1 cellular context compared by ENCODE assay signal in genomic region chr17:58631523-58632323, GRCh38.
TF ChIP-seq lines count a peak whose summit lies in the region.

No MANE protein-coding gene starts in this region.

TF ChIP-seq in HEK293, 187 proteins besides CTCF, POLR2A, EP300 and RAD21 (continued from another document and continues in another):
- TF ChIP-seq ZNF274 (IDR thresholded peaks at IDR 0.05; ENCODE audit: low read length) (no peak), ZNF274 (tag by site-specific recombination; IDR thresholded peaks at IDR 0.05; ENCODE audit: borderline replicate concordance) (no peak), ZFP37 (tag by site-specific recombination; IDR thresholded peaks at IDR 0.05) (peak; percentile 95), ZNF558 (tag by site-specific recombination; IDR thresholded peaks at IDR 0.05) (peak; percentile 90), ZBTB7A (tag by site-specific recombination; IDR thresholded peaks at IDR 0.05; ENCODE audit: low read depth) (peak; percentile 23; the same call in 1 of the 2 replicates), ZNF140 (tag by site-specific recombination; IDR thresholded peaks at IDR 0.05) (no peak), PATZ1 (tag by site-specific recombination; IDR thresholded peaks at IDR 0.05) (peak; percentile 42; the same call in 1 of the 2 replicates), ZNF155 (tag by site-specific recombination; IDR thresholded peaks at IDR 0.05) (no peak), ZNF48 (tag by site-specific recombination; IDR thresholded peaks at IDR 0.05) (no peak), ZNF654 (tag by site-specific recombination; IDR thresholded peaks at IDR 0.05; ENCODE audit: low read depth) (peak; percentile 47), ZFP69B (tag by site-specific recombination; IDR thresholded peaks at IDR 0.05) (peak; percentile 78), YY1 (tag by site-specific recombination; IDR thresholded peaks at IDR 0.05) (peak; percentile 54; the same call in 1 of the 2 replicates), ZNF266 (tag by site-specific recombination; IDR thresholded peaks at IDR 0.05; ENCODE audit: low read depth) (no peak), MZF1 (tag by site-specific recombination; IDR thresholded peaks at IDR 0.05; ENCODE audit: borderline replicate concordance) (peak; percentile 90), ZNF501 (tag by site-specific recombination; IDR thresholded peaks at IDR 0.05) (peak; percentile 77; the same call in 1 of the 2 replicates), ZNF211 (tag by site-specific recombination; IDR thresholded peaks at IDR 0.05; ENCODE audit: low read depth) (no peak), ZNF623 (tag by site-specific recombination; IDR thresholded peaks at IDR 0.05) (peak; percentile 36; the same call in 1 of the 2 replicates), ZNF114 (tag by site-specific recombination; IDR thresholded peaks at IDR 0.05) (no peak), GLIS1 (tag by site-specific recombination; IDR thresholded peaks at IDR 0.05) (no peak), ZEB2 (tag by site-specific recombination; IDR thresholded peaks at IDR 0.05) (peak; percentile 90), ZNF830 (tag by site-specific recombination; IDR thresholded peaks at IDR 0.05; ENCODE audit: low read depth) (no peak), KLF8 (tag by site-specific recombination; IDR thresholded peaks at IDR 0.05) (peak; percentile 84), KLF17 (tag by site-specific recombination; IDR thresholded peaks at IDR 0.05) (peak; percentile 54; the same call in 1 of the 2 replicates), ZNF510 (tag by site-specific recombination; IDR thresholded peaks at IDR 0.05; ENCODE audit: insufficient replicate concordance) (no peak), ZNF175 (tag by site-specific recombination; IDR thresholded peaks at IDR 0.05) (no peak), PRDM1 (tag by site-specific recombination; IDR thresholded peaks at IDR 0.05) (no peak), ZNF518A (tag by site-specific recombination; conservative IDR thresholded peaks at IDR 0.05; ENCODE audit: low read depth) (0 out of 2 replicates have a peak, but pooled peaks have one; percentile 37), ATF2 (tag by site-specific recombination; IDR thresholded peaks at IDR 0.05; ENCODE audit: low read depth) (peak; percentile 71), ZFP3 (tag by site-specific recombination; IDR thresholded peaks at IDR 0.05; ENCODE audit: low read depth) (peak; percentile 72), ZNF426 (tag by site-specific recombination; IDR thresholded peaks at IDR 0.05) (no peak), HOXC10 (CRISPR knock-in tag; IDR thresholded peaks at IDR 0.05) (no peak), ZNF112 (tag by site-specific recombination; IDR thresholded peaks at IDR 0.05) (no peak), ZNF560 (tag by site-specific recombination; IDR thresholded peaks at IDR 0.05; ENCODE audit: borderline replicate concordance) (no peak), ZNF248 (tag by site-specific recombination; IDR thresholded peaks at IDR 0.05) (no peak), REPIN1 (tag by site-specific recombination; IDR thresholded peaks at IDR 0.05; ENCODE audit: low read depth) (peak; percentile 96), ZNF146 (tag by site-specific recombination; IDR thresholded peaks at IDR 0.05) (peak; percentile 50), HIC1 (tag by site-specific recombination; IDR thresholded peaks at IDR 0.05) (no peak), KLF16 (tag by site-specific recombination; IDR thresholded peaks at IDR 0.05) (peak; percentile 79), ZNF174 (tag by site-specific recombination; IDR thresholded peaks at IDR 0.05) (no peak), EGR2 (tag by site-specific recombination; IDR thresholded peaks at IDR 0.05; ENCODE audit: low read depth) (no peak), ZFP41 (tag by site-specific recombination; IDR thresholded peaks at IDR 0.05; ENCODE audit: borderline replicate concordance) (no peak), ZNF621 (tag by site-specific recombination; IDR thresholded peaks at IDR 0.05) (no peak), ZNF473 (tag by site-specific recombination; IDR thresholded peaks at IDR 0.05) (no peak)
- TF ChIP-seq, protein P1, sequence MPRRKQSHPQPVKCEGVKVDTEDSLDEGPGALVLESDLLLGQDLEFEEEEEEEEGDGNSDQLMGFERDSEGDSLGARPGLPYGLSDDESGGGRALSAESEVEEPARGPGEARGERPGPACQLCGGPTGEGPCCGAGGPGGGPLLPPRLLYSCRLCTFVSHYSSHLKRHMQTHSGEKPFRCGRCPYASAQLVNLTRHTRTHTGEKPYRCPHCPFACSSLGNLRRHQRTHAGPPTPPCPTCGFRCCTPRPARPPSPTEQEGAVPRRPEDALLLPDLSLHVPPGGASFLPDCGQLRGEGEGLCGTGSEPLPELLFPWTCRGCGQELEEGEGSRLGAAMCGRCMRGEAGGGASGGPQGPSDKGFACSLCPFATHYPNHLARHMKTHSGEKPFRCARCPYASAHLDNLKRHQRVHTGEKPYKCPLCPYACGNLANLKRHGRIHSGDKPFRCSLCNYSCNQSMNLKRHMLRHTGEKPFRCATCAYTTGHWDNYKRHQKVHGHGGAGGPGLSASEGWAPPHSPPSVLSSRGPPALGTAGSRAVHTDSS (tag by site-specific recombination; IDR thresholded peaks at IDR 0.05), result no peak; the same call in 1 of the 2 replicates
- TF ChIP-seq, protein P2, sequence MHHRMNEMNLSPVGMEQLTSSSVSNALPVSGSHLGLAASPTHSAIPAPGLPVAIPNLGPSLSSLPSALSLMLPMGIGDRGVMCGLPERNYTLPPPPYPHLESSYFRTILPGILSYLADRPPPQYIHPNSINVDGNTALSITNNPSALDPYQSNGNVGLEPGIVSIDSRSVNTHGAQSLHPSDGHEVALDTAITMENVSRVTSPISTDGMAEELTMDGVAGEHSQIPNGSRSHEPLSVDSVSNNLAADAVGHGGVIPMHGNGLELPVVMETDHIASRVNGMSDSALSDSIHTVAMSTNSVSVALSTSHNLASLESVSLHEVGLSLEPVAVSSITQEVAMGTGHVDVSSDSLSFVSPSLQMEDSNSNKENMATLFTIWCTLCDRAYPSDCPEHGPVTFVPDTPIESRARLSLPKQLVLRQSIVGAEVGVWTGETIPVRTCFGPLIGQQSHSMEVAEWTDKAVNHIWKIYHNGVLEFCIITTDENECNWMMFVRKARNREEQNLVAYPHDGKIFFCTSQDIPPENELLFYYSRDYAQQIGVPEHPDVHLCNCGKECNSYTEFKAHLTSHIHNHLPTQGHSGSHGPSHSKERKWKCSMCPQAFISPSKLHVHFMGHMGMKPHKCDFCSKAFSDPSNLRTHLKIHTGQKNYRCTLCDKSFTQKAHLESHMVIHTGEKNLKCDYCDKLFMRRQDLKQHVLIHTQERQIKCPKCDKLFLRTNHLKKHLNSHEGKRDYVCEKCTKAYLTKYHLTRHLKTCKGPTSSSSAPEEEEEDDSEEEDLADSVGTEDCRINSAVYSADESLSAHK (tag by site-specific recombination; IDR thresholded peaks at IDR 0.05), result peak; percentile 82
- TF ChIP-seq, protein P3, sequence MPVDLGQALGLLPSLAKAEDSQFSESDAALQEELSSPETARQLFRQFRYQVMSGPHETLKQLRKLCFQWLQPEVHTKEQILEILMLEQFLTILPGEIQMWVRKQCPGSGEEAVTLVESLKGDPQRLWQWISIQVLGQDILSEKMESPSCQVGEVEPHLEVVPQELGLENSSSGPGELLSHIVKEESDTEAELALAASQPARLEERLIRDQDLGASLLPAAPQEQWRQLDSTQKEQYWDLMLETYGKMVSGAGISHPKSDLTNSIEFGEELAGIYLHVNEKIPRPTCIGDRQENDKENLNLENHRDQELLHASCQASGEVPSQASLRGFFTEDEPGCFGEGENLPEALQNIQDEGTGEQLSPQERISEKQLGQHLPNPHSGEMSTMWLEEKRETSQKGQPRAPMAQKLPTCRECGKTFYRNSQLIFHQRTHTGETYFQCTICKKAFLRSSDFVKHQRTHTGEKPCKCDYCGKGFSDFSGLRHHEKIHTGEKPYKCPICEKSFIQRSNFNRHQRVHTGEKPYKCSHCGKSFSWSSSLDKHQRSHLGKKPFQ (tag by site-specific recombination; IDR thresholded peaks at IDR 0.05), result peak; percentile 83; the same call in 1 of the 2 replicates
- TF ChIP-seq, protein P4, sequence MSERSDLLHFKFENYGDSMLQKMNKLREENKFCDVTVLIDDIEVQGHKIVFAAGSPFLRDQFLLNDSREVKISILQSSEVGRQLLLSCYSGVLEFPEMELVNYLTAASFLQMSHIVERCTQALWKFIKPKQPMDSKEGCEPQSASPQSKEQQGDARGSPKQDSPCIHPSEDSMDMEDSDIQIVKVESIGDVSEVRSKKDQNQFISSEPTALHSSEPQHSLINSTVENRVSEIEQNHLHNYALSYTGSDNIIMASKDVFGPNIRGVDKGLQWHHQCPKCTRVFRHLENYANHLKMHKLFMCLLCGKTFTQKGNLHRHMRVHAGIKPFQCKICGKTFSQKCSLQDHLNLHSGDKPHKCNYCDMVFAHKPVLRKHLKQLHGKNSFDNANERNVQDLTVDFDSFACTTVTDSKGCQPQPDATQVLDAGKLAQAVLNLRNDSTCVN (tag by site-specific recombination; optimal IDR thresholded peaks at IDR 0.05), result peak; percentile 25
